12 cellular contexts compared by ENCODE assay signal in the genomic region with DNA sequence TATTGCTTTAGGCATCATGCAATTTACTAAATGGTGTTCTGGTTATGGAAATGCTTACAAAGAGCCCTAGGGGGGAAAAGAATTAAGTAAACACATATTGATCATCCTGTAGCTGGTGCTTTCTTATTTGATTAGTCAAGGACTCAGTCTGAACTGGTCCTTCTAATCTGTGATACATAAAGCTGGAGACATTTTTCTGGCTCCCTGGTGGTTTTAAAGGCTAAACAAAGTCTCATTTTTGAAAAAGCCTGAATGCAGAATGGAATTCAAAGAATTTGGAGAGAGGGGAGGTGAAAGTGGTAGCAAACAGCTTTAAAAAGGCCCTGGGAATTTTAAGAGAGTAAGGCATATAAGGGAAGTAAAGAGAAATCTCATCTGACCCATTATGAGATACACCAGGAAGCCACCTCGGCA.
DNase-seq lines count a peak whose midpoint lies in the region; ATAC-seq and TF ChIP-seq lines count a peak whose summit lies in the region.
"Had no signal": no experiment of that assay in that cellular context is flagged by ENCODE, and none has a peak within 500 bp of the region (broad histone marks: within the 10 kb centered on the region; RNA-seq: fewer than 3 reads in every experiment).

No MANE protein-coding gene starts in this region.

- no peak overlapping the region for H3K27ac Mint-ChIP-seq in activated naive CD8-positive, alpha-beta T cell treated with anti-CD3 and anti-CD28 coated beads for 36 hours
- H3K27ac Mint-ChIP-seq: activated T-helper 17 cell treated with anti-CD3 and anti-CD28 coated beads, Interleukin-2, amount 50 U/mL, for 72 hours had no signal

- peak overlapping the region; percentile 20; the same call in 1 of the 2 replicates for H2AFZ ChIP-seq in OCI-LY7 (ENCODE audit: low read length)

- H3K27me3 Mint-ChIP-seq in activated naive CD8-positive, alpha-beta T cell treated with anti-CD3 and anti-CD28 coated beads for 36 hours, result peaks cover 4% of the 10 kb centered on the region
- H3K27me3 Mint-ChIP-seq: activated T-helper 17 cell treated with anti-CD3 and anti-CD28 coated beads, Interleukin-2, amount 50 U/mL, for 72 hours had no signal

- H3K27ac ChIP-seq in OCI-LY7 (ENCODE audit: low read depth, low read length, poor library complexity, severe bottlenecking), result no peak overlapping the region

- no peaks in the 10 kb centered on the region for H4K20me1 ChIP-seq in OCI-LY7 (ENCODE audit: insufficient read depth, low read length)

- POLR2A ChIA-PET in OCI-LY7 (lab: Charles Lee), result interaction anchor here (0.6 to 1.9 kb wide), 5 partner anchors 9 to 51 kb away, joined by 3 to 5 read pairs (median 3); no protein-coding TSS in a partner anchor

- intact Hi-C loops in OCI-LY7 (cut with micrococcal nuclease; ENCODE audit: unreplicated experiment) (no loop called here), posterior vena cava (cut with DNase I) (loop anchor here in 1 of 2 donors (10.0 kb wide), 1 partner anchor 146 kb away; a partner anchor contains a TSS)

- no peaks in the 10 kb centered on the region for H3K36me3 ChIP-seq in OCI-LY7 (ENCODE audit: insufficient read depth, low read length)

- no peaks in the 10 kb centered on the region for H3K36me3 Mint-ChIP-seq in activated naive CD8-positive, alpha-beta T cell treated with anti-CD3 and anti-CD28 coated beads for 36 hours

- H3K9me2 ChIP-seq in OCI-LY7 (ENCODE audit: insufficient read depth, low read length), result no peaks in the 10 kb centered on the region; the same call in 1 of the 2 replicates

- H3K4me2 ChIP-seq in OCI-LY7 (ENCODE audit: low read length), result no peak overlapping the region

- no peaks in the 10 kb centered on the region for H3K9me3 ChIP-seq in OCI-LY7 (ENCODE audit: low read length)

- no peak overlapping the region for H3K4me3 ChIP-seq in OCI-LY7 (ENCODE audit: low read depth, low read length, poor library complexity, severe bottlenecking)

- BruUV-seq in OCI-LY7 (replicated peaks; lab: Mats Ljungman, UMichigan), result no TSS peak

- DNase-seq in ELR (ENCODE audit: low read depth) (peak; percentile 60), OCI-LY7 (ENCODE audit: low spot score) (no peak), fibroblast of peridontal ligament (ENCODE audit: extremely low read depth) (peak; percentile 86), renal cortical epithelial cell (ENCODE audit: low read depth) (peak; percentile 52), posterior vena cava (ENCODE audit: low spot score) (no peak), NAMALWA (ENCODE audit: low spot score) (no peak)
- no peak for DNase-seq in activated naive CD8-positive, alpha-beta T cell treated with anti-CD3 and anti-CD28 coated beads for 36 hours
- DNase-seq: effector CD4-positive, alpha-beta T cell; Kasumi-1 had no signal

- no peaks in the 10 kb centered on the region for H3K79me2 ChIP-seq in OCI-LY7 (ENCODE audit: insufficient read depth, low read depth, low read length)

- H3K9me3 Mint-ChIP-seq in activated naive CD8-positive, alpha-beta T cell treated with anti-CD3 and anti-CD28 coated beads for 36 hours, result no peaks in the 10 kb centered on the region

- no peaks in the 10 kb centered on the region for H3K4me1 Mint-ChIP-seq in activated naive CD8-positive, alpha-beta T cell treated with anti-CD3 and anti-CD28 coated beads for 36 hours
- H3K4me1 Mint-ChIP-seq: activated T-helper 17 cell treated with anti-CD3 and anti-CD28 coated beads, Interleukin-2, amount 50 U/mL, for 72 hours had no signal

- CTCF ChIA-PET in OCI-LY7 (lab: Charles Lee; ENCODE audit: unreplicated experiment), result no interaction called here

- no peak overlapping the region for H3K4me3 Mint-ChIP-seq in activated naive CD8-positive, alpha-beta T cell treated with anti-CD3 and anti-CD28 coated beads for 36 hours
- H3K4me3 Mint-ChIP-seq: activated T-helper 17 cell treated with anti-CD3 and anti-CD28 coated beads, Interleukin-2, amount 50 U/mL, for 72 hours had no signal

- no peaks in the 10 kb centered on the region for H3K4me1 ChIP-seq in OCI-LY7 (ENCODE audit: insufficient read depth, low read length, poor library complexity, severe bottlenecking)

- TF ChIP-seq CTCF in OCI-LY7 (conservative IDR thresholded peaks at IDR 0.05; ENCODE audit: low read length), result no peak

- ATAC-seq in GM18907 (IDR thresholded peaks at IDR 0.05; ENCODE audit: unreplicated experiment), result no peak
- ATAC-seq: activated T-helper 17 cell treated with anti-CD3 and anti-CD28 coated beads, Interleukin-2, amount 50 U/mL, for 72 hours; right cardiac atrium had no signal

Comparison
In these comparisons a context has a peak if more than half of its experiments do, and no peak if none do; other contexts are left out.
1. DNase-seq: peak in ELR (single experiment), fibroblast of peridontal ligament (single experiment) and renal cortical epithelial cell (single experiment); none in OCI-LY7 (single experiment), posterior vena cava (single experiment), activated naive CD8-positive, alpha-beta T cell treated with anti-CD3 and anti-CD28 coated beads for 36 hours (single experiment) and NAMALWA (single experiment).